ENCODE assay signal across 1 cellular context in the genomic region with DNA sequence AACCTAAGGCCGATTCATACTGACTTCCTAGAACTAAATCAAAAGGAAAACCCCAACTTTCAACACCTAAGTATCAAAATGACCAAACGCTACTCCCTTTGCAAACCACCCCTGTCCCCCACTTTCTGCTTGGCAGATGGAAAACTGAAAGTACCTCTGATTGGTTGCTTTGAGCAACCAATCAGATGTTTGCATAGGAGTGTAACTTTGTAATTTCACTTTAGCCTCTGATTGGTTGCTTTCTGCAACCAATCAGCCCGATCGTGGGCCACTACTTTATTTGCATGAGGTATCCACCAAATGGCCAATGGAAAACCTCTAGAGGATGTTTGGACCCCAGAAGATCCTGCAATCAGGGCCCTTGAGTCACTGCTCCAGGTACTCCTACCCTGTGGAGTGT.
TF ChIP-seq lines count a peak whose summit lies in the region.

No MANE protein-coding gene starts in this region.

TF ChIP-seq in GM23338, 12 proteins besides CTCF, POLR2A, EP300 and RAD21 (continued from another document):
- no peak for TF ChIP-seq ZNF331 (CRISPR knock-in tag; IDR thresholded peaks at IDR 0.05; ENCODE audit: low read depth)
- TF ChIP-seq, protein P1, sequence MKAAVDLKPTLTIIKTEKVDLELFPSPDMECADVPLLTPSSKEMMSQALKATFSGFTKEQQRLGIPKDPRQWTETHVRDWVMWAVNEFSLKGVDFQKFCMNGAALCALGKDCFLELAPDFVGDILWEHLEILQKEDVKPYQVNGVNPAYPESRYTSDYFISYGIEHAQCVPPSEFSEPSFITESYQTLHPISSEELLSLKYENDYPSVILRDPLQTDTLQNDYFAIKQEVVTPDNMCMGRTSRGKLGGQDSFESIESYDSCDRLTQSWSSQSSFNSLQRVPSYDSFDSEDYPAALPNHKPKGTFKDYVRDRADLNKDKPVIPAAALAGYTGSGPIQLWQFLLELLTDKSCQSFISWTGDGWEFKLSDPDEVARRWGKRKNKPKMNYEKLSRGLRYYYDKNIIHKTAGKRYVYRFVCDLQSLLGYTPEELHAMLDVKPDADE (IDR thresholded peaks at IDR 0.05): no peak
- TF ChIP-seq, protein P2, sequence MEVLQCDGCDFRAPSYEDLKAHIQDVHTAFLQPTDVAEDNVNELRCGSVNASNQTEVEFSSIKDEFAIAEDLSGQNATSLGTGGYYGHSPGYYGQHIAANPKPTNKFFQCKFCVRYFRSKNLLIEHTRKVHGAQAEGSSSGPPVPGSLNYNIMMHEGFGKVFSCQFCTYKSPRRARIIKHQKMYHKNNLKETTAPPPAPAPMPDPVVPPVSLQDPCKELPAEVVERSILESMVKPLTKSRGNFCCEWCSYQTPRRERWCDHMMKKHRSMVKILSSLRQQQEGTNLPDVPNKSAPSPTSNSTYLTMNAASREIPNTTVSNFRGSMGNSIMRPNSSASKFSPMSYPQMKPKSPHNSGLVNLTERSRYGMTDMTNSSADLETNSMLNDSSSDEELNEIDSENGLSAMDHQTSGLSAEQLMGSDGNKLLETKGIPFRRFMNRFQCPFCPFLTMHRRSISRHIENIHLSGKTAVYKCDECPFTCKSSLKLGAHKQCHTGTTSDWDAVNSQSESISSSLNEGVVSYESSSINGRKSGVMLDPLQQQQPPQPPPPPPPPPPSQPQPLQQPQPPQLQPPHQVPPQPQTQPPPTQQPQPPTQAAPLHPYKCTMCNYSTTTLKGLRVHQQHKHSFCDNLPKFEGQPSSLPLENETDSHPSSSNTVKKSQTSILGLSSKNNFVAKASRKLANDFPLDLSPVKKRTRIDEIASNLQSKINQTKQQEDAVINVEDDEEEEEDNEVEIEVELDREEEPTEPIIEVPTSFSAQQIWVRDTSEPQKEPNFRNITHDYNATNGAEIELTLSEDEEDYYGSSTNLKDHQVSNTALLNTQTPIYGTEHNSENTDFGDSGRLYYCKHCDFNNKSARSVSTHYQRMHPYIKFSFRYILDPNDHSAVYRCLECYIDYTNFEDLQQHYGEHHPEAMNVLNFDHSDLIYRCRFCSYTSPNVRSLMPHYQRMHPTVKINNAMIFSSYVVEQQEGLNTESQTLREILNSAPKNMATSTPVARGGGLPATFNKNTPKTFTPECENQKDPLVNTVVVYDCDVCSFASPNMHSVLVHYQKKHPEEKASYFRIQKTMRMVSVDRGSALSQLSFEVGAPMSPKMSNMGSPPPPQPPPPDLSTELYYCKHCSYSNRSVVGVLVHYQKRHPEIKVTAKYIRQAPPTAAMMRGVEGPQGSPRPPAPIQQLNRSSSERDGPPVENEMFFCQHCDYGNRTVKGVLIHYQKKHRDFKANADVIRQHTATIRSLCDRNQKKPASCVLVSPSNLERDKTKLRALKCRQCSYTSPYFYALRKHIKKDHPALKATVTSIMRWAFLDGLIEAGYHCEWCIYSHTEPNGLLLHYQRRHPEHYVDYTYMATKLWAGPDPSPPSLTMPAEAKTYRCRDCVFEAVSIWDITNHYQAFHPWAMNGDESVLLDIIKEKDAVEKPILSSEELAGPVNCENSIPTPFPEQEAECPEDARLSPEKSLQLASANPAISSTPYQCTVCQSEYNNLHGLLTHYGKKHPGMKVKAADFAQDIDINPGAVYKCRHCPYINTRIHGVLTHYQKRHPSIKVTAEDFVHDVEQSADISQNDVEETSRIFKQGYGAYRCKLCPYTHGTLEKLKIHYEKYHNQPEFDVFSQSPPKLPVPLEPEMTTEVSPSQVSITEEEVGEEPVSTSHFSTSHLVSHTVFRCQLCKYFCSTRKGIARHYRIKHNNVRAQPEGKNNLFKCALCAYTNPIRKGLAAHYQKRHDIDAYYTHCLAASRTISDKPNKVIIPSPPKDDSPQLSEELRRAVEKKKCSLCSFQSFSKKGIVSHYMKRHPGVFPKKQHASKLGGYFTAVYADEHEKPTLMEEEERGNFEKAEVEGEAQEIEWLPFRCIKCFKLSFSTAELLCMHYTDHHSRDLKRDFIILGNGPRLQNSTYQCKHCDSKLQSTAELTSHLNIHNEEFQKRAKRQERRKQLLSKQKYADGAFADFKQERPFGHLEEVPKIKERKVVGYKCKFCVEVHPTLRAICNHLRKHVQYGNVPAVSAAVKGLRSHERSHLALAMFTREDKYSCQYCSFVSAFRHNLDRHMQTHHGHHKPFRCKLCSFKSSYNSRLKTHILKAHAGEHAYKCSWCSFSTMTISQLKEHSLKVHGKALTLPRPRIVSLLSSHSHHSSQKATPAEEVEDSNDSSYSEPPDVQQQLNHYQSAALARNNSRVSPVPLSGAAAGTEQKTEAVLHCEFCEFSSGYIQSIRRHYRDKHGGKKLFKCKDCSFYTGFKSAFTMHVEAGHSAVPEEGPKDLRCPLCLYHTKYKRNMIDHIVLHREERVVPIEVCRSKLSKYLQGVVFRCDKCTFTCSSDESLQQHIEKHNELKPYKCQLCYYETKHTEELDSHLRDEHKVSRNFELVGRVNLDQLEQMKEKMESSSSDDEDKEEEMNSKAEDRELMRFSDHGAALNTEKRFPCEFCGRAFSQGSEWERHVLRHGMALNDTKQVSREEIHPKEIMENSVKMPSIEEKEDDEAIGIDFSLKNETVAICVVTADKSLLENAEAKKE (CRISPR knock-in tag; IDR thresholded peaks at IDR 0.05): no peak
- TF ChIP-seq JUNB (IDR thresholded peaks at IDR 0.05; ENCODE audit: unreplicated experiment): no peak
- no peak for TF ChIP-seq ZNF114 (CRISPR knock-in tag; IDR thresholded peaks at IDR 0.05)
- no peak for TF ChIP-seq EZH2 (IDR thresholded peaks at IDR 0.05; ENCODE audit: low read depth, unreplicated experiment)
TF ChIP-seq in GM23338: peak in this region for 0.
